26 cellular contexts compared by ENCODE assay signal in genomic region chr5:173518856-173519255, GRCh38.
"Had no signal": no experiment of that assay in that cellular context is flagged by ENCODE, and none has a peak within 500 bp of the region (broad histone marks: within the 10 kb centered on the region; RNA-seq: fewer than 3 reads in every experiment).

No MANE protein-coding gene starts in this region.

- H3K27me3 ChIP-seq: ovary, right lobe of liver, sigmoid colon, suprapubic skin, testis, uterus had no signal

- ATAC-seq: naive thymus-derived CD8-positive, alpha-beta T cell; right cardiac atrium; right lobe of liver; stimulated activated effector memory CD8-positive, alpha-beta T cell treated with anti-CD3 and anti-CD28 coated beads, Interleukin-12 subunit alpha, Interleukin-12 subunit beta, amount 100 ng/mL, for 72 hours; stimulated activated naive B cell treated with anti-CD40 and anti-IgM and Interleukin-4, amounts not matched to agents 10 μg/mL and 1 μg/mL and 100 μg/mL, for 72 hours; upper lobe of right lung had no signal

- H3K9me3 ChIP-seq: neutrophil, ovary, psoas muscle, right lobe of liver, suprapubic skin, testis, transverse colon, upper lobe of right lung, uterus had no signal

- H2AFZ ChIP-seq: parathyroid adenoma had no signal

- H3K4me3 ChIP-seq: ovary, psoas muscle, right lobe of liver, sigmoid colon, stomach, suprapubic skin, testis, tibial artery, transverse colon, upper lobe of right lung, uterus had no signal

- H3K27ac ChIP-seq: neutrophil, ovary, parathyroid adenoma, psoas muscle, right lobe of liver, sigmoid colon, stomach, suprapubic skin, testis, tibial artery, transverse colon, upper lobe of right lung, uterus had no signal

- H3K9ac ChIP-seq: parathyroid adenoma had no signal

- H3K4me1 ChIP-seq: parathyroid adenoma, psoas muscle, right lobe of liver, sigmoid colon, stomach, suprapubic skin, testis, tibial artery, transverse colon, upper lobe of right lung, uterus had no signal

- H3K36me3 ChIP-seq: neutrophil, ovary, right lobe of liver, sigmoid colon, stomach, suprapubic skin, tibial artery, transverse colon, upper lobe of right lung, uterus had no signal

- DNase-seq: naive thymus-derived CD8-positive, alpha-beta T cell; nephron progenitor cell; nucleus accumbens; ovary; posterior cingulate gyrus; psoas muscle; right cardiac atrium; right lobe of liver; sigmoid colon; small intestine; stimulated activated CD4-positive, alpha-beta T cell treated with anti-CD3 and anti-CD28 coated beads, Interleukin-15, amount 100 ng/mL, for 24 hours; stimulated activated CD4-positive, alpha-beta T cell treated with anti-CD3 and anti-CD28 coated beads, Interleukin-2, amount 100 ng/mL, for 24 hours; stimulated activated CD4-positive, alpha-beta T cell treated with anti-CD3 and anti-CD28 coated beads, Interleukin-2, amount 100 ng/mL, for 48 hours; stimulated activated CD4-positive, alpha-beta T cell treated with anti-CD3 and anti-CD28 coated beads, Interleukin-4, amount 100 ng/mL, for 24 hours; stimulated activated naive B cell treated with anti-CD40 and anti-IgM and Interleukin-4, amounts not matched to agents 10 μg/mL and 1 μg/mL and 100 μg/mL, for 72 hours; stimulated activated naive CD4-positive, alpha-beta T cell treated with Interleukin-2 at 50 U/mL for 16 hours; stomach; testis; tibial artery; transverse colon; upper lobe of right lung; uterus had no signal
